ENCODE assay signal across 10 cellular contexts in genomic region chr1:84480658-84481057, GRCh38. TPM values are rescaled to one million over a fixed set of nuclear protein-coding genes. Genes with fewer than 3 reads are reported as not detected.
A peak's percentile ranks its signal among the peaks of the same experiment; 100 is the strongest.
DNase-seq lines count a peak whose midpoint lies in the region; ATAC-seq and TF ChIP-seq lines count a peak whose summit lies in the region.
"Had no signal": no experiment of that assay in that cellular context is flagged by ENCODE, and none has a peak within 500 bp of the region (broad histone marks: within the 10 kb centered on the region; RNA-seq: fewer than 3 reads in every experiment).

No MANE protein-coding gene starts in this region.

- TF ChIP-seq CTCF in GM12864 (IDR thresholded peaks at IDR 0.05; ENCODE audit: low read depth, low read length, missing control alignments), result no peak
- no peak for TF ChIP-seq CTCF in cardiac fibroblast (IDR thresholded peaks at IDR 0.05; ENCODE audit: low read depth, low read length)
- no peak for TF ChIP-seq CTCF in osteoblast (IDR thresholded peaks at IDR 0.05; ENCODE audit: extremely low read depth, low read depth, low read length)
- no peak for TF ChIP-seq CTCF in uterus (IDR thresholded peaks at IDR 0.05)

- ATAC-seq in HG03442 (IDR thresholded peaks at IDR 0.05; ENCODE audit: unreplicated experiment), result peak; percentile 32

- TF ChIP-seq POLR2A in uterus (IDR thresholded peaks at IDR 0.05), result no peak

- H3K4me2 ChIP-seq in osteoblast (ENCODE audit: insufficient read depth, low read length), result peak overlapping the region; percentile 88

- DNase-seq in GM12864 (ENCODE audit: low read depth) (no peak), cardiac fibroblast (ENCODE audit: low read depth in 2 of 2) (no peak), osteoblast (ENCODE audit: insufficient read length, low spot score, missing footprints) (no peak), uterus (no peak), 8988T (no peak), HuH-7.5 (ENCODE audit: low spot score) (no peak)
- no peak for DNase-seq in activated CD4-positive, alpha-beta T cell treated with anti-CD3 and anti-CD28 coated beads for 1 hour
- DNase-seq: occipital lobe, substantia nigra had no signal

- H3K79me2 ChIP-seq in osteoblast (ENCODE audit: insufficient read depth, low read length), result peaks cover 56% of the 10 kb centered on the region

- H3K27me3 ChIP-seq in osteoblast (ENCODE audit: insufficient read depth, low read length) (peaks cover 10% of the 10 kb centered on the region), uterus (peaks cover 0 to 5% of the 10 kb centered on the region in 2 donors)

- H4K20me1 ChIP-seq in osteoblast (ENCODE audit: insufficient read depth, low read length), result no peaks in the 10 kb centered on the region

- no peaks in the 10 kb centered on the region for H3K9me3 ChIP-seq in osteoblast (ENCODE audit: low read depth, low read length)
- H3K9me3 ChIP-seq in uterus, result no peaks in the 10 kb centered on the region

- H3K27ac ChIP-seq in osteoblast (ENCODE audit: low read depth, low read length) (no peak overlapping the region), uterus (no peak overlapping the region)

- peaks cover 19% of the 10 kb centered on the region for H3K36me3 ChIP-seq in osteoblast (ENCODE audit: insufficient read depth, low read length)
- no peaks in the 10 kb centered on the region for H3K36me3 ChIP-seq in uterus

- no peak overlapping the region for H2AFZ ChIP-seq in osteoblast (ENCODE audit: low read length)

- intact Hi-C loops in uterus (cut with DNase I; ENCODE audit: low total_unique reads), result no loop called here

- peaks cover 7% of the 10 kb centered on the region for H3K4me1 ChIP-seq in osteoblast (ENCODE audit: insufficient read depth, low read length)
- no peaks in the 10 kb centered on the region for H3K4me1 ChIP-seq in uterus

- H3K4me3 ChIP-seq in GM12864 (ENCODE audit: low read depth, low read length) (peak overlapping the region; percentile 84; the same call in 1 of the 2 replicates), cardiac fibroblast (replicated peaks in 1 of 2; ENCODE audit: low read depth in 2 of 2, low read length in 2 of 2) (peak overlapping the region; percentile 80 to 82), osteoblast (ENCODE audit: insufficient read depth, low read length) (peak overlapping the region; percentile 94), uterus (no peak overlapping the region)

RNA-seq across cellular contexts. Expression of gene RPF1, which starts 1.6 kb away (rescaled TPM):
- 29.3 and 35.4 TPM in 2 replicates for total RNA-seq in osteoblast
- total RNA-seq in uterus, result 10 to 100 TPM; 27.8 to 72.9 (median 46.7) TPM

RNA-seq across cellular contexts. Expression of gene SPATA1, which starts 25.5 kb away (rescaled TPM):
- total RNA-seq in osteoblast (1.8 and 2.1 TPM in 2 replicates), uterus (1 to 10 TPM in 1 of 4 donors, under 1 TPM in 2, not detected in 1; 0.26 to 3.5 (median 0.91) TPM)

RNA-seq across cellular contexts. Expression of gene GNG5, which starts 25.7 kb away (rescaled TPM):
- 23.5 and 23.6 TPM in 2 replicates for total RNA-seq in osteoblast
- total RNA-seq in uterus, result 10 to 100 TPM in 3 of 4 donors, 1 to 10 TPM in 1; 6.7 to 62.3 (median 29.1) TPM

Comparison
In these comparisons a context has a peak if more than half of its experiments do, and no peak if none do; other contexts are left out.
1. H3K4me3 ChIP-seq: peak in GM12864 (single experiment), cardiac fibroblast (2 of 2) and osteoblast (single experiment); none in uterus (0 of 2).